In the genomic region with DNA sequence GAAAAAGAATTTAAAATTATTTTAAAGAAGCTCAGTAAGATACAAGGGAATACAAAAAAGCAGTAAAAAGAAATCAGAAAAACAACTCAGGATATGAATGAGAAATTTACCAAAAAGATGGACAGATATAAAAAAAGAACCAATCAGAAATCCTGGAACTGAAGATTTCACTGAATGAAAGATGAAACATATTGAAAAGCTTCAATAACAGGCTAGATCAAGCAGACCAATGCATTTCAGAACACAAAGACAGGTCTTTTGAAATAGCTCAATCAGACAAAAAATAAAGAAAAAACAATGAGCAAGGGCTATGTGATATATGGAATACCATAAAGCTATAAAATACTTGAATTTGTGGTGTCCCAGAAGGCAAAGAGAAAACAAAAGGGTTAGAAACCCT, we compare ENCODE assay signal across 21 cellular contexts.
DNase-seq lines count a peak whose midpoint lies in the region; ATAC-seq, FAIRE-seq and TF ChIP-seq lines count a peak whose summit lies in the region.
"Had no signal": no experiment of that assay in that cellular context is flagged by ENCODE, and none has a peak within 500 bp of the region (broad histone marks: within the 10 kb centered on the region; RNA-seq: fewer than 3 reads in every experiment).

No MANE protein-coding gene starts in this region.

- TF ChIP-seq POLR2A in HepG2 (IDR thresholded peaks at IDR 0.05; ENCODE audit: insufficient read depth in 1 of 2, low read depth in 2 of 2, low read length in 2 of 2) (no peak), right lobe of liver (IDR thresholded peaks at IDR 0.05) (no peak), GM18505 (IDR thresholded peaks at IDR 0.05; ENCODE audit: borderline replicate concordance, extremely low read depth, insufficient read depth, insufficient read length) (no peak)

- no peak for TF ChIP-seq RAD21 in HepG2 (CRISPR knock-in tag; IDR thresholded peaks at IDR 0.05)

- H3K27ac ChIP-seq in HepG2 (ENCODE audit: extremely low read length, insufficient read depth, low read length) (no peak overlapping the region), right lobe of liver (no peak overlapping the region)
- H3K27ac ChIP-seq: 22Rv1; A549; BLaER1 treated with 17β-estradiol and CSF1 and Interleukin-3, amounts not matched to agents 10 nM and 100 nM; C4-2B had no signal

- H3K4me3 ChIP-seq in HepG2 (replicated peaks in 1 of 3; ENCODE audit: insufficient read depth in 1 of 3, low read depth in 2 of 3, low read length in 3 of 3) (no peak overlapping the region), right lobe of liver (no peak overlapping the region)
- H3K4me3 ChIP-seq: A549; BLaER1 treated with 17β-estradiol and CSF1 and Interleukin-3, amounts not matched to agents 10 nM and 100 nM had no signal

- H3K79me2 ChIP-seq in HepG2 (ENCODE audit: insufficient read depth, low read length): no peaks in the 10 kb centered on the region

- no peak overlapping the region for H3K9ac ChIP-seq in HepG2 (ENCODE audit: insufficient read depth, low read depth, low read length)
- H3K9ac ChIP-seq: BLaER1 treated with 17β-estradiol and CSF1 and Interleukin-3, amounts not matched to agents 10 nM and 100 nM had no signal

- no peaks in the 10 kb centered on the region for H3K27me3 ChIP-seq in HepG2 (ENCODE audit: control insufficient read depth in 1 of 2, insufficient read depth in 2 of 2, low read length in 2 of 2)
- no peaks in the 10 kb centered on the region for H3K27me3 ChIP-seq in right lobe of liver
- H3K27me3 ChIP-seq: BLaER1 treated with 17β-estradiol and CSF1 and Interleukin-3, amounts not matched to agents 10 nM and 100 nM had no signal

- intact Hi-C loops in HepG2 (cut with micrococcal nuclease; ENCODE audit: unreplicated experiment): no loop called here
- intact Hi-C loops in right lobe of liver (cut with DNase I): no loop called here

- TF ChIP-seq EP300 in HepG2 (IDR thresholded peaks at IDR 0.05; ENCODE audit: low read depth in 2 of 2, low read length in 2 of 2) (no peak), HepG2 (CRISPR knock-in tag; IDR thresholded peaks at IDR 0.05; ENCODE audit: borderline replicate concordance) (no peak)

- in situ Hi-C loops in HepG2 (cut with HindIII; ENCODE audit: extremely low pct_ligation_motif_present, low pct_unique_long_range_greater_than_20kb): no loop called here

- H3K4me1 ChIP-seq in HepG2 (ENCODE audit: insufficient read depth, low read length) (peaks cover under 1% of the 10 kb centered on the region), right lobe of liver (no peaks in the 10 kb centered on the region)
- H3K4me1 ChIP-seq: A549; BLaER1 treated with 17β-estradiol and CSF1 and Interleukin-3, amounts not matched to agents 10 nM and 100 nM; Caco-2 had no signal

- POLR2A ChIA-PET in HepG2 (lab: Yijun Ruan, JAX): no interaction called here

- ATAC-seq in HepG2: no peak
- ATAC-seq in right lobe of liver: no peak
- ATAC-seq in HG02870 (IDR thresholded peaks at IDR 0.05; ENCODE audit: unreplicated experiment): no peak
- no peak for ATAC-seq in GM18505 (IDR thresholded peaks at IDR 0.05; ENCODE audit: unreplicated experiment)
- ATAC-seq: A549; CD8-positive, alpha-beta T cell had no signal

- CTCF ChIA-PET in HepG2 (lab: Yijun Ruan, JAX; ENCODE audit: low intra/inter-chr PET ratio, low total read pairs): interaction anchor here (0.6 kb wide), 1 partner anchor 40 kb away, joined by 4 read pairs; no protein-coding TSS in a partner anchor

- no peak overlapping the region for H3K4me2 ChIP-seq in HepG2 (ENCODE audit: low read depth, low read length)
- H3K4me2 ChIP-seq: A549; BLaER1 treated with 17β-estradiol and CSF1 and Interleukin-3, amounts not matched to agents 10 nM and 100 nM had no signal

- no TSS peak for BruUV-seq in HepG2 (replicated peaks; lab: Mats Ljungman, UMichigan)

- TF ChIP-seq CTCF in HepG2 (CRISPR knock-in tag; IDR thresholded peaks at IDR 0.05) (no peak), right lobe of liver (IDR thresholded peaks at IDR 0.05) (no peak)

- no peak overlapping the region for H2AFZ ChIP-seq in HepG2 (ENCODE audit: low read length)

- H3K9me3 ChIP-seq in HepG2 (ENCODE audit: low read length): peaks cover 12% of the 10 kb centered on the region; the same call in 1 of the 2 replicates
- no peaks in the 10 kb centered on the region for H3K9me3 ChIP-seq in right lobe of liver

- no peaks in the 10 kb centered on the region for H4K20me1 ChIP-seq in HepG2 (ENCODE audit: insufficient read depth, low read length)

- H3K36me3 ChIP-seq in HepG2 (replicated peaks in 1 of 2; ENCODE audit: control insufficient read depth in 1 of 2, insufficient read depth in 2 of 2, low read length in 2 of 2) (no peaks in the 10 kb centered on the region), right lobe of liver (no peaks in the 10 kb centered on the region)

- FAIRE-seq in HepG2 (lab: Jason Lieb, UNC): no peak
- FAIRE-seq in colon (lab: Jason Lieb, UNC): peak; percentile 28
- FAIRE-seq: A549, D721Med, G401.6, GM12891, GM18507, GM19239 had no signal

- DNase-seq in HepG2 (ENCODE audit: low spot score) (no peak), right lobe of liver (no peak)
- DNase-seq: AML-193; Caco-2; Calu3; CD4-positive, alpha-beta T cell; CD8-positive, alpha-beta T cell; DMS79 treated with DMSO at 0.1 percent for 48 hours; GF-D8 had no signal

TF ChIP-seq in HepG2, 621 proteins besides CTCF, POLR2A, EP300 and RAD21:
- TF ChIP-seq ZNF160 (CRISPR knock-in tag; IDR thresholded peaks at IDR 0.05): peak; percentile 98
- TF ChIP-seq, protein P1, sequence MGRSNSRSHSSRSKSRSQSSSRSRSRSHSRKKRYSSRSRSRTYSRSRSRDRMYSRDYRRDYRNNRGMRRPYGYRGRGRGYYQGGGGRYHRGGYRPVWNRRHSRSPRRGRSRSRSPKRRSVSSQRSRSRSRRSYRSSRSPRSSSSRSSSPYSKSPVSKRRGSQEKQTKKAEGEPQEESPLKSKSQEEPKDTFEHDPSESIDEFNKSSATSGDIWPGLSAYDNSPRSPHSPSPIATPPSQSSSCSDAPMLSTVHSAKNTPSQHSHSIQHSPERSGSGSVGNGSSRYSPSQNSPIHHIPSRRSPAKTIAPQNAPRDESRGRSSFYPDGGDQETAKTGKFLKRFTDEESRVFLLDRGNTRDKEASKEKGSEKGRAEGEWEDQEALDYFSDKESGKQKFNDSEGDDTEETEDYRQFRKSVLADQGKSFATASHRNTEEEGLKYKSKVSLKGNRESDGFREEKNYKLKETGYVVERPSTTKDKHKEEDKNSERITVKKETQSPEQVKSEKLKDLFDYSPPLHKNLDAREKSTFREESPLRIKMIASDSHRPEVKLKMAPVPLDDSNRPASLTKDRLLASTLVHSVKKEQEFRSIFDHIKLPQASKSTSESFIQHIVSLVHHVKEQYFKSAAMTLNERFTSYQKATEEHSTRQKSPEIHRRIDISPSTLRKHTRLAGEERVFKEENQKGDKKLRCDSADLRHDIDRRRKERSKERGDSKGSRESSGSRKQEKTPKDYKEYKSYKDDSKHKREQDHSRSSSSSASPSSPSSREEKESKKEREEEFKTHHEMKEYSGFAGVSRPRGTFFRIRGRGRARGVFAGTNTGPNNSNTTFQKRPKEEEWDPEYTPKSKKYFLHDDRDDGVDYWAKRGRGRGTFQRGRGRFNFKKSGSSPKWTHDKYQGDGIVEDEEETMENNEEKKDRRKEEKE (IDR thresholded peaks at IDR 0.05): no peak
- TF ChIP-seq, protein P2, sequence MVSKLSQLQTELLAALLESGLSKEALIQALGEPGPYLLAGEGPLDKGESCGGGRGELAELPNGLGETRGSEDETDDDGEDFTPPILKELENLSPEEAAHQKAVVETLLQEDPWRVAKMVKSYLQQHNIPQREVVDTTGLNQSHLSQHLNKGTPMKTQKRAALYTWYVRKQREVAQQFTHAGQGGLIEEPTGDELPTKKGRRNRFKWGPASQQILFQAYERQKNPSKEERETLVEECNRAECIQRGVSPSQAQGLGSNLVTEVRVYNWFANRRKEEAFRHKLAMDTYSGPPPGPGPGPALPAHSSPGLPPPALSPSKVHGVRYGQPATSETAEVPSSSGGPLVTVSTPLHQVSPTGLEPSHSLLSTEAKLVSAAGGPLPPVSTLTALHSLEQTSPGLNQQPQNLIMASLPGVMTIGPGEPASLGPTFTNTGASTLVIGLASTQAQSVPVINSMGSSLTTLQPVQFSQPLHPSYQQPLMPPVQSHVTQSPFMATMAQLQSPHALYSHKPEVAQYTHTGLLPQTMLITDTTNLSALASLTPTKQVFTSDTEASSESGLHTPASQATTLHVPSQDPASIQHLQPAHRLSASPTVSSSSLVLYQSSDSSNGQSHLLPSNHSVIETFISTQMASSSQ (IDR thresholded peaks at IDR 0.05; ENCODE audit: low read depth): no peak
- TF ChIP-seq, protein P2 (CRISPR knock-in tag; IDR thresholded peaks at IDR 0.05; ENCODE audit: borderline replicate concordance): no peak
- no peak for TF ChIP-seq ZNF3 (CRISPR knock-in tag; IDR thresholded peaks at IDR 0.05)
